ENCODE assay signal across 1 cellular context in the genomic region with DNA sequence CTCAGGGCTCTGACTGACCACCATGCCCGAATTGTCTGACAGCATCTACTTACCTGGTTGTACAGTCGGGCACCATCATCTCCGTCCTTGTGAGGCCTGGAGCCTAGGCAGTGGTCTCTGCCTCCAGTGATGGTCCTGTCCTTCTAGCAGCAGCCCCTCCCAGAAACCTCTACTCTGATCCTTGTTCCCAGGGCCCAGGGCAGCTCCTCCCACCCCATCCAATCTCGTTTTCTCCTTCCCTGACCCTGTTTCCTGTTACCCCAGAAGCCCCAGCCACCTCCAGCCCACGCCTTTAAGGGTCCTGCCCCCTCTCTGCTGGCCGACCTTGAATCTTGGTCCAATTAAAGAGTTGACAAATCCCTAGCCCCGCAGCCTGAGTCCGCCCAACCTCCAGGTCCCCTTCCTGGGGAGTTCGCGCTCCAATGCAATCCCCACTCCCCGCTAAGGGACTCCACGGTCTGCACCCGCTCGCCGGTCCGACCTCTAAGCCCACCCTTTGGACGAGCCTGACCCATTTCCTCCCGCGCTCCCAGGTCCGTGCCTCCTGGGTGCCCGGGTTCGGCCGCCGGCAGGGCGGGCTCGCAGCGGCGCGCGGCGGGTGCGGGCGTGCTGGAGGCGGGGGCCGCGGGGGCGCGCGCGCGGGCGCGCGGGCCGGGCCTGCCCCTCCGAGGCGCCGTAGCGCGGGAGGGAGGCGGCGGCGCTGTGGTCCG.
TF ChIP-seq lines count a peak whose summit lies in the region.

Gene B4GALT2, plus strand, starts transcription at position 660 of the 710 bp plus-strand sequence. CDS start 1,951 bp downstream, outside the sequence.

TF ChIP-seq in GM12878, 131 proteins besides CTCF, POLR2A, EP300 and RAD21 (continued from another document):
- no peak for TF ChIP-seq IRF4 (IDR thresholded peaks at IDR 0.05; ENCODE audit: low read depth, low read length)
- no peak for TF ChIP-seq LARP7 (IDR thresholded peaks at IDR 0.05)
- peak; percentile 30; the same call in 1 of the 2 replicates for TF ChIP-seq MAX (IDR thresholded peaks at IDR 0.05; ENCODE audit: low read depth, low read length)
- TF ChIP-seq BHLHE40 (IDR thresholded peaks at IDR 0.05; ENCODE audit: borderline replicate concordance in 1 of 2, low read depth in 2 of 2, low read length in 1 of 2), result peak in 1 of 2 experiments; percentile 18; a peak in 1 of 4 replicates
- TF ChIP-seq EGR1 (IDR thresholded peaks at IDR 0.05; ENCODE audit: borderline replicate concordance in 1 of 2, low read depth in 2 of 2, low read length in 2 of 2), result peak in 1 of 2 experiments; percentile 45; a peak in 1 of 3 replicates
